In genomic region chr17:56675876-56676660, GRCh38 we compare ENCODE assay signal across 16 cellular contexts.
A peak's percentile ranks its signal among the peaks of the same experiment; 100 is the strongest.
DNase-seq lines count a peak whose midpoint lies in the region; ATAC-seq, FAIRE-seq and TF ChIP-seq lines count a peak whose summit lies in the region.
"Had no signal": no experiment of that assay in that cellular context is flagged by ENCODE, and none has a peak within 500 bp of the region (broad histone marks: within the 10 kb centered on the region; RNA-seq: fewer than 3 reads in every experiment).

No MANE protein-coding gene starts in this region.

- no peak overlapping the region for H3K27ac ChIP-seq in ascending aorta
- H3K27ac ChIP-seq: 22Rv1, SJSA1 had no signal

- H3K36me3 ChIP-seq in ascending aorta: no peaks in the 10 kb centered on the region
- H3K36me3 ChIP-seq: SJSA1 had no signal

- intact Hi-C loops in ascending aorta (cut with DNase I): no loop called here

- H3K4me3 ChIP-seq in ascending aorta: no peak overlapping the region
- H3K4me3 ChIP-seq: SJSA1 had no signal

- no peak overlapping the region for H3K4me3 Mint-ChIP-seq in stimulated activated effector memory CD8-positive, alpha-beta T cell treated with anti-CD3 and anti-CD28 coated beads, Interleukin-12 subunit alpha, Interleukin-12 subunit beta, amount 100 ng/mL, for 72 hours

- peaks cover 6% of the 10 kb centered on the region for H3K27me3 ChIP-seq in ascending aorta

- ATAC-seq in activated CD4-positive, CD25-positive, alpha-beta regulatory T cell treated with anti-CD3 and anti-CD28 coated beads, Interleukin-2, amount 50 U/mL, for 24 hours: peak; percentile 25 to 37
- ATAC-seq in stimulated activated effector memory CD8-positive, alpha-beta T cell treated with anti-CD3 and anti-CD28 coated beads, Interleukin-12 subunit alpha, Interleukin-12 subunit beta, amount 100 ng/mL, for 72 hours: peak; percentile 59
- ATAC-seq in GM18511 (IDR thresholded peaks at IDR 0.05; ENCODE audit: unreplicated experiment): no peak
- ATAC-seq: HepG2 had no signal

- no peaks in the 10 kb centered on the region for H3K9me3 Mint-ChIP-seq in stimulated activated effector memory CD8-positive, alpha-beta T cell treated with anti-CD3 and anti-CD28 coated beads, Interleukin-12 subunit alpha, Interleukin-12 subunit beta, amount 100 ng/mL, for 72 hours

- H3K27ac Mint-ChIP-seq in stimulated activated effector memory CD8-positive, alpha-beta T cell treated with anti-CD3 and anti-CD28 coated beads, Interleukin-12 subunit alpha, Interleukin-12 subunit beta, amount 100 ng/mL, for 72 hours: no peak overlapping the region

- peaks cover 40% of the 10 kb centered on the region for H3K4me1 Mint-ChIP-seq in stimulated activated effector memory CD8-positive, alpha-beta T cell treated with anti-CD3 and anti-CD28 coated beads, Interleukin-12 subunit alpha, Interleukin-12 subunit beta, amount 100 ng/mL, for 72 hours

- FAIRE-seq in HTR-8/SVneo (lab: Jason Lieb, UNC): peak; percentile 55
- FAIRE-seq: GM12892, HepG2 had no signal

- DNase-seq in activated CD4-positive, CD25-positive, alpha-beta regulatory T cell (lab: John Stamatoyannopoulos, UW): no peak
- DNase-seq in HTR-8/SVneo (ENCODE audit: insufficient read length, low spot score): no peak
- peak; percentile 75 for DNase-seq in OCI-M1 (lab: John Stamatoyannopoulos, UW)
- no peak for DNase-seq in stimulated activated effector memory CD8-positive, alpha-beta T cell treated with anti-CD3 and anti-CD28 coated beads, Interleukin-12 subunit alpha, Interleukin-12 subunit beta, amount 100 ng/mL, for 72 hours (ENCODE audit: low spot score in 2 of 2)
- no peak for DNase-seq in middle frontal gyrus (ENCODE audit: extremely low spot score, low spot score)
- DNase-seq in ascending aorta (ENCODE audit: low spot score in 2 of 2): no peak
- DNase-seq: C1 segment of cervical spinal cord, NCI-H1417, NCI-H1930, NCI-H748 treated with DMSO at 0.1 percent for 48 hours had no signal

- no peaks in the 10 kb centered on the region for H3K36me3 Mint-ChIP-seq in stimulated activated effector memory CD8-positive, alpha-beta T cell treated with anti-CD3 and anti-CD28 coated beads, Interleukin-12 subunit alpha, Interleukin-12 subunit beta, amount 100 ng/mL, for 72 hours

- H3K4me1 ChIP-seq in ascending aorta: no peaks in the 10 kb centered on the region

- no peak for TF ChIP-seq CTCF in ascending aorta (IDR thresholded peaks at IDR 0.05)

- no peaks in the 10 kb centered on the region for H3K9me3 ChIP-seq in ascending aorta
- H3K9me3 ChIP-seq: SJSA1 had no signal
